13 cellular contexts compared by ENCODE assay signal in the genomic region with DNA sequence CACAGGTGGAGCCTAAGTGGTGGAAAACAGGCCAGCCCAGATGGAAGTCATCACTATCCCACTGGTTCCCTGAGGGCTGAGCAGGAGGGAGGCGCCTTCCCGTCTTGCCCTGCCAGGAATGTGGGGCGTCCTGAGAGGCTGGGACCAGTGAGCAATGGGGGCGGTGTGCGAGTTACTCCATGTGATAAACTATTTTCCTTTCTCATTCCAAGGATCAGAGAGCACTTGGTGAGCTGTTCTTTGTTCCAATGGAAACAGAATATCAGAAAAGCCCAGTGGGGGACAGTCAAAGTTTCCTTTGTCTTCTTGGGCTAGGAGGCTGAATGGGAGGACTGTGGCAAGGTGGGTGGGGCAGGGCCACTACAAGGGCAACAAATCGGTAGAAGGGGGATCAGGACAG.
DNase-seq lines count a peak whose midpoint lies in the region; ATAC-seq and TF ChIP-seq lines count a peak whose summit lies in the region.
"Had no signal": no experiment of that assay in that cellular context is flagged by ENCODE, and none has a peak within 500 bp of the region (broad histone marks: within the 10 kb centered on the region; RNA-seq: fewer than 3 reads in every experiment).

No MANE protein-coding gene starts in this region.

- 2% methylated on average over 6 of the region's 6 CpGs for WGBS in HUES64

- intact Hi-C loops in vagina (cut with DNase I), result no loop called here

- peak; percentile 19 for ATAC-seq in foreskin keratinocyte
- ATAC-seq in GM19397 (IDR thresholded peaks at IDR 0.05; ENCODE audit: unreplicated experiment), result no peak

- H3K27ac ChIP-seq in HUES64 (ENCODE audit: low read depth, low read length), result peak overlapping the region; percentile 86; the same call in 1 of the 2 replicates
- H3K27ac ChIP-seq in foreskin keratinocyte, result no peak overlapping the region
- no peak overlapping the region for H3K27ac ChIP-seq in vagina
- H3K27ac ChIP-seq: KMS-11, PC-9 had no signal

- TF ChIP-seq CTCF in foreskin keratinocyte (conservative IDR thresholded peaks at IDR 0.05) (no peak), vagina (IDR thresholded peaks at IDR 0.05) (no peak), GM13977 (IDR thresholded peaks at IDR 0.05; ENCODE audit: extremely low read depth, insufficient read depth, missing control alignments) (no peak)

- H3K4me1 ChIP-seq in HUES64 (ENCODE audit: insufficient read depth, low read length), result peaks cover 39% of the 10 kb centered on the region
- no peaks in the 10 kb centered on the region for H3K4me1 ChIP-seq in foreskin keratinocyte
- H3K4me1 ChIP-seq in vagina, result no peaks in the 10 kb centered on the region

- H3K9ac ChIP-seq in HUES64 (ENCODE audit: low read depth, low read length), result no peak overlapping the region
- H3K9ac ChIP-seq: KMS-11 had no signal

- DNase-seq in foreskin keratinocyte (no peak), mucosa of gallbladder (ENCODE audit: low spot score) (peak; percentile 14), vagina (ENCODE audit: extremely low spot score in 2 of 2) (peak; percentile 86 to 90), GM13977 (ENCODE audit: low spot score) (no peak), NCI-H2196 treated with DMSO at 0.1 percent for 48 hours (lab: John Stamatoyannopoulos, UW; ENCODE audit: unreplicated experiment) (no peak)
- DNase-seq: activated B cell treated with CpG ODN at 0.5 μM for 24 hours; CD4-positive, alpha-beta T cell; central memory CD4-positive, alpha-beta T cell; PC-9; SW 1271 had no signal

- in situ Hi-C loops in GM13977 (cut with MboI; ENCODE audit: low pct_unique_long_range_greater_than_20kb, low sequenced_read_pairs, unreplicated experiment), result no loop called here

- no peaks in the 10 kb centered on the region for H3K9me3 ChIP-seq in HUES64 (ENCODE audit: insufficient read depth, low read depth, low read length)
- H3K9me3 ChIP-seq in vagina, result no peaks in the 10 kb centered on the region

- no peak for TF ChIP-seq POLR2A in vagina (IDR thresholded peaks at IDR 0.05)

- no peaks in the 10 kb centered on the region for H3K27me3 ChIP-seq in HUES64 (ENCODE audit: insufficient read depth, low read length)
- no peaks in the 10 kb centered on the region for H3K27me3 ChIP-seq in foreskin keratinocyte
- H3K27me3 ChIP-seq in vagina, result no peaks in the 10 kb centered on the region

- no peaks in the 10 kb centered on the region for H3K36me3 ChIP-seq in HUES64 (ENCODE audit: insufficient read depth, low read length)
- H3K36me3 ChIP-seq in vagina, result no peaks in the 10 kb centered on the region

- no peak overlapping the region for H3K4me3 ChIP-seq in HUES64 (ENCODE audit: low read length)
- no peak overlapping the region for H3K4me3 ChIP-seq in vagina
- H3K4me3 ChIP-seq: PC-9 had no signal

Comparison
In these comparisons a context has a peak if more than half of its experiments do, and no peak if none do; other contexts are left out.
1. DNase-seq: peak in mucosa of gallbladder (single experiment) and vagina (2 of 2); none in foreskin keratinocyte (0 of 2), GM13977 (single experiment) and NCI-H2196 treated with DMSO at 0.1 percent for 48 hours (single experiment).